In the genomic region with DNA sequence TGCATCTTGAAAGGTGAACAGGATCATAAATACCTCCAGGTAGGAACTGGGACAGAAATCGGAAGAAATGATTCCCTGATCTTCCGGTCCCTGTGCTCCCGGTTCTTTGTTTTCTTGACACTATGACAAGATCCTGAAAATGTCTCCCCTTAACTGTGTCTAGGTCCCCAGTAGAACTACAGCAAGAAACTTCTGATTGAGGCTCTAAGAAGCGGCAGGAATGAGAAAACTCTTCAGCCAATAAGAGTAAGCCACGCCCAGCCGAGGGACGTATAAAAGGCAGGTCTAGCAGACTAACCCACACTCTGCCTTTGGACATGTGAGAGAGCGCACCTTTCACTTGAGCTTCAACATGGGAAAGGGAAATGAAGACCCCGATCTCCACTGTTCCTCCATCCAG, we compare ENCODE assay signal across 2 cellular contexts. TPM values are rescaled to one million over a fixed set of nuclear protein-coding genes. Genes with fewer than 3 reads are reported as not detected.
"Had no signal": no experiment of that assay in that cellular context is flagged by ENCODE, and none has a peak within 500 bp of the region (broad histone marks: within the 10 kb centered on the region; RNA-seq: fewer than 3 reads in every experiment).

A gene (plus strand): TSS at position 301 of the 400 bp plus-strand sequence. CDS start 52 bp downstream, at position 353.

RNA-seq across cellular contexts. Expression of the gene that starts here (rescaled TPM):
- total RNA-seq: G401, GM12878 had no signal
- polyA plus RNA-seq: GM12878 had no signal
